ENCODE assay signal across 9 cellular contexts in the genomic region with DNA sequence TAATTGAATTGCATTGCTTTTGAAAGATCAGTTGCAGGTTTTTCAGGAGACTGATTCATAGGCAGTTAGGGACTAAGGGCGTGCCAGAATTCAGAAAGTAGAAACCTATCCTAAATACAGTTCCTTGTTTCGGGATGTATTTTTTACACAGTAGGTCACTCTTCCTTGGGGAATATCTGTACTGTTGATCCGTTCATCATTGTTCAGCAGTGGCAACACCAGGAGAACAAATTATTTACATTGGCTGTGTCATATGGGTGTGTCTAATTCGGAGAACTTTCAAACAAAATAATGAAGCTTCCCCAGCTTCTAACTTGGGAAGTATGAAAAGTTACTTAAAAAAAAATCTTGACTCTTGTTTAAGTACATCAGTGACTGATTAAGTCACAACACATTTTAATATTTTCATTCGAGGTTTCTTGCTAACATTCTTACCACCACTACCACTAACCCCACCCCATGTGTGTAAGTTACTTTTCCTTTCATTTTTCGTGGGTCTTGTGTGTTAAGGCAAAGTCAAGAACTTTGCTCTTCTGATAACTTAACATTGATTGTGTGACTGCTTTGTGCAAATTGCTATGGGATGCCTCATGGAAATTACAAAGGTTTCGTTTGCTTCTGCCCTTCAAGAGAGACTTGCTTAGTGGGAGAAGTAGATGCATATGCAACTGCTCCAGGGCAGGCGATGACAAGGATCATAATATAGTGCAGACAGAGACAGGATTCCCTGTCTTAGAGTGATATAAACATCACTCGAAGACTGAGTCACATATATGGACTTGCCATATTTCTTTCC. TPM values are rescaled to one million over a fixed set of nuclear protein-coding genes. Genes with fewer than 3 reads are reported as not detected.
DNase-seq lines count a peak whose midpoint lies in the region; ATAC-seq, FAIRE-seq and TF ChIP-seq lines count a peak whose summit lies in the region.
"Had no signal": no experiment of that assay in that cellular context is flagged by ENCODE, and none has a peak within 500 bp of the region (broad histone marks: within the 10 kb centered on the region; RNA-seq: fewer than 3 reads in every experiment).

No MANE protein-coding gene starts in this region.

- peak; percentile 23 for FAIRE-seq in small intestine (lab: Jason Lieb, UNC)

- CTCF ChIA-PET in WTC11 (lab: Charles Lee): no interaction called here

- no peaks in the 10 kb centered on the region for H3K27me3 Mint-ChIP-seq in WTC11 (ENCODE audit: low read depth)

- in situ Hi-C loops in ACHN (cut with HindIII; ENCODE audit: low pct_ligation_motif_present, low pct_unique_long_range_greater_than_20kb, low sequenced_read_pairs): no loop called here

- POLR2A ChIA-PET in WTC11 (lab: Charles Lee): no interaction called here

- ATAC-seq in GM18511 (IDR thresholded peaks at IDR 0.05; ENCODE audit: unreplicated experiment): peak; percentile 58
- peak; percentile 48 for ATAC-seq in HG03108 (IDR thresholded peaks at IDR 0.05; ENCODE audit: unreplicated experiment)
- ATAC-seq in WTC11: no peak
- ATAC-seq in gastroesophageal sphincter: peak; percentile 22

- peak overlapping the region; percentile 10; the same call in 1 of the 2 replicates for H3K27ac Mint-ChIP-seq in WTC11
- H3K27ac Mint-ChIP-seq: nephron had no signal

- H3K36me3 ChIP-seq in gastroesophageal sphincter (no peaks in the 10 kb centered on the region), small intestine (ENCODE audit: control insufficient read depth in 2 of 2, insufficient read depth in 2 of 2, low read length in 2 of 2) (no peaks in the 10 kb centered on the region)

- peak; percentile 68 for DNase-seq in ACHN
- DNase-seq in WTC11 (ENCODE audit: low spot score): no peak
- DNase-seq in small intestine: peak; percentile 95
- DNase-seq in NCI-H510A (lab: John Stamatoyannopoulos, UW): no peak
- DNase-seq in kidney tubule cell (ENCODE audit: low spot score): no peak

- H3K4me3 Mint-ChIP-seq in WTC11: no peak overlapping the region

- no peak for TF ChIP-seq EP300 in gastroesophageal sphincter (IDR thresholded peaks at IDR 0.05)

- TF ChIP-seq CTCF in WTC11 (IDR thresholded peaks at IDR 0.05): no peak
- no peak for TF ChIP-seq CTCF in gastroesophageal sphincter (IDR thresholded peaks at IDR 0.05)

- WGBS in gastroesophageal sphincter (ENCODE audit: low coverage in 1 of 2), 2 donors: 1 to 8% methylated on average over 9 of the region's 9 CpGs
- 3 to 9% (median 6%) methylated on average over 9 of the region's 9 CpGs for WGBS in small intestine, 3 donors

- H3K4me3 ChIP-seq in gastroesophageal sphincter (peak overlapping the region; percentile 44 to 54), small intestine (ENCODE audit: low read depth in 1 of 2, low read length in 2 of 2) (peak overlapping the region; percentile 17 to 40)

- no peak for TF ChIP-seq POLR2A in gastroesophageal sphincter (IDR thresholded peaks at IDR 0.05)

- no peaks in the 10 kb centered on the region for H3K27me3 ChIP-seq in gastroesophageal sphincter
- H3K27me3 ChIP-seq in small intestine (ENCODE audit: control insufficient read depth in 2 of 2, insufficient read depth in 2 of 2, low read length in 2 of 2): no peaks in the 10 kb centered on the region

- H3K4me1 ChIP-seq in gastroesophageal sphincter (peaks cover 0 to 32% (median 2%) of the 10 kb centered on the region in 3 donors), small intestine (ENCODE audit: control insufficient read depth in 2 of 2, insufficient read depth in 1 of 2, low read depth in 1 of 2, low read length in 1 of 2) (peaks cover 1 to 5% of the 10 kb centered on the region in 2 donors)

- H3K27ac ChIP-seq in gastroesophageal sphincter (peak overlapping the region; percentile 50 to 69 (median 60)), small intestine (ENCODE audit: low read depth in 1 of 2, low read length in 1 of 2) (peak overlapping the region; percentile 78 to 85)

- no peaks in the 10 kb centered on the region for H3K9me3 Mint-ChIP-seq in WTC11
- H3K9me3 Mint-ChIP-seq: nephron had no signal

- peaks cover 6% of the 10 kb centered on the region for H3K4me1 Mint-ChIP-seq in WTC11
- H3K4me1 Mint-ChIP-seq: nephron had no signal

- H3K9me3 ChIP-seq in gastroesophageal sphincter (no peaks in the 10 kb centered on the region), small intestine (ENCODE audit: control insufficient read depth, low read depth) (no peaks in the 10 kb centered on the region)

- H3K36me3 Mint-ChIP-seq in WTC11: no peaks in the 10 kb centered on the region

TF ChIP-seq in WTC11, 78 proteins besides CTCF, POLR2A, EP300 and RAD21:
- TF ChIP-seq, protein P1, sequence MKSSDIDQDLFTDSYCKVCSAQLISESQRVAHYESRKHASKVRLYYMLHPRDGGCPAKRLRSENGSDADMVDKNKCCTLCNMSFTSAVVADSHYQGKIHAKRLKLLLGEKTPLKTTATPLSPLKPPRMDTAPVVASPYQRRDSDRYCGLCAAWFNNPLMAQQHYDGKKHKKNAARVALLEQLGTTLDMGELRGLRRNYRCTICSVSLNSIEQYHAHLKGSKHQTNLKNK (CRISPR knock-in tag; IDR thresholded peaks at IDR 0.05): no peak
- TF ChIP-seq NFYB (CRISPR knock-in tag; conservative IDR thresholded peaks at IDR 0.05; ENCODE audit: low read depth): no peak
- TF ChIP-seq JUN (CRISPR knock-in tag; IDR thresholded peaks at IDR 0.05): no peak
- no peak for TF ChIP-seq NR2C2 (CRISPR knock-in tag; IDR thresholded peaks at IDR 0.05)
- TF ChIP-seq SP1 (CRISPR knock-in tag; conservative IDR thresholded peaks at IDR 0.05): no peak
- TF ChIP-seq ETV6 (CRISPR knock-in tag; IDR thresholded peaks at IDR 0.05): no peak
- no peak for TF ChIP-seq OVOL2 (CRISPR knock-in tag; IDR thresholded peaks at IDR 0.05; ENCODE audit: borderline replicate concordance)
- no peak for TF ChIP-seq EMX1 (CRISPR knock-in tag; IDR thresholded peaks at IDR 0.05)
- TF ChIP-seq STAT6 (CRISPR knock-in tag; conservative IDR thresholded peaks at IDR 0.05; ENCODE audit: low read depth): no peak
- no peak for TF ChIP-seq TCF7 (CRISPR knock-in tag; IDR thresholded peaks at IDR 0.05; ENCODE audit: low read depth)
- TF ChIP-seq RELA (CRISPR knock-in tag; IDR thresholded peaks at IDR 0.05; ENCODE audit: borderline replicate concordance): no peak
- TF ChIP-seq KAT7 (CRISPR knock-in tag; IDR thresholded peaks at IDR 0.05; ENCODE audit: borderline replicate concordance): no peak
- TF ChIP-seq ATF1 (CRISPR knock-in tag; IDR thresholded peaks at IDR 0.05): no peak
- TF ChIP-seq, protein P2, sequence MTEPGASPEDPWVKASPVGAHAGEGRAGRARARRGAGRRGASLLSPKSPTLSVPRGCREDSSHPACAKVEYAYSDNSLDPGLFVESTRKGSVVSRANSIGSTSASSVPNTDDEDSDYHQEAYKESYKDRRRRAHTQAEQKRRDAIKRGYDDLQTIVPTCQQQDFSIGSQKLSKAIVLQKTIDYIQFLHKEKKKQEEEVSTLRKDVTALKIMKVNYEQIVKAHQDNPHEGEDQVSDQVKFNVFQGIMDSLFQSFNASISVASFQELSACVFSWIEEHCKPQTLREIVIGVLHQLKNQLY (CRISPR knock-in tag; IDR thresholded peaks at IDR 0.05): no peak

RNA-seq across cellular contexts. Expression of gene RPA3, which starts 43.8 kb away (rescaled TPM):
- total RNA-seq in WTC11 (2021) (97.8 to 119 TPM (median 110 TPM) in 3 replicates), gastroesophageal sphincter (10 to 100 TPM; 10.6 to 21.0 (median 14.1) TPM)
- polyA plus RNA-seq in small intestine: 10 to 100 TPM; 30.0 to 37.2 (median 36.0) TPM

Comparison
In these comparisons a context has a peak if more than half of its experiments do, and no peak if none do; other contexts are left out.
1. DNase-seq: peak in ACHN (single experiment) and small intestine (single experiment); none in WTC11 (single experiment), NCI-H510A (single experiment) and kidney tubule cell (single experiment).